Comparison of ENCODE assay signal across 9 cellular contexts in the genomic region with DNA sequence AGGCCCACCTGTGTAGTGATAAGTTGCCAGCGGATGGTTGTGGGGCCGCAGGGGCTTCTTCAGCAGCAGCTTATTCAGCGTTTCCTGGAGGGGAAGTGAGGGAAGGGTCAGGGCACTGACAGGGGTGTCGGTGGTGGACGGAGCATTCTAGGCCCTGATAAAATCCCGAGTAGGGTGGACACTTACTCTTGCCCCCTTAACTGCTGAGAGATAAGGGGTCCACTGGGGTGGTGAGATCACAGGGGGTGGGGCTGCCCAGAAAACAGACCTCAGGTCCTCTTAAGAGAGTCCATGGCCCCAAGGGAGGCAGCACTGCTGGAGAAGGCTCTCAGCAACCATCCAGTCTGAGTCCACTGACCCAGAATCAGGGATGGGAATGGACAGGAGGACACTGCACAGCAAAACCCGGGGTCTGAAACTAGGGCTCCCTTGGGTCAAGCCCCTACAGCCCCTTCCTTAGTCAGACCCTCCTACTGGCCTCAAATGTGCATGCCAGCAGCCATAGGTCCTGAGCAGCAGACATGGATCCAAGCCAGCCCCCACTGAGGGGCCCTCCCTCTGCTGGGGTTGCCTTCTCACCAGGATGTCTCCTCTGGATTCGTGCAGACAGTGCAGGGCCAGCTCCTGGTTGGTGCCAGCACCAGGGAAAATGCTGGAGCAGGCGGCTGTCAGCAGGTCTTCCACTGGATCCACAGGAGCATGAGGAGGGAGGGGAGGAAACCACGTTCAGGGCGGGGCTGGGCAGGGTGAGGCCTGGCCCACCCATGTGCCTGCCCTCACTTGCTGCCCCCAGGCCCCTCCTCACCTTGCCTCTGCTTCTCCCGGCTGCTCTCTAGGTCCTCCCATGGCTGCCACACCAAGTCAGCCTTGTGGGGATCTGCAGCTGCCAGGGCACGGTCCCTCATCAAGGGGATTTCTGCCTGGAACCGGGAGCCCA. TPM values are rescaled to one million over a fixed set of nuclear protein-coding genes. Genes with fewer than 3 reads are reported as not detected.
DNase-seq lines count a peak whose midpoint lies in the region; ATAC-seq and TF ChIP-seq lines count a peak whose summit lies in the region.
"Had no signal": no experiment of that assay in that cellular context is flagged by ENCODE, and none has a peak within 500 bp of the region (broad histone marks: within the 10 kb centered on the region; RNA-seq: fewer than 3 reads in every experiment).

No MANE protein-coding gene starts in this region.

- TF ChIP-seq POLR2A in uterus (IDR thresholded peaks at IDR 0.05) = no peak

- peaks cover 5% of the 10 kb centered on the region for H3K4me1 Mint-ChIP-seq in mesothelial cell of epicardium

- intact Hi-C loops in right cardiac atrium (cut with DNase I) = loop anchor here (5.0 to 10.0 kb wide), 4 partner anchors 59 to 139 kb away; no protein-coding TSS in a partner anchor
- intact Hi-C loops in left ventricle myocardium superior (cut with micrococcal nuclease) = loop anchor here (5.0 kb wide), 1 partner anchor 101 kb away; no protein-coding TSS in a partner anchor
- intact Hi-C loops in uterus (cut with DNase I; ENCODE audit: low total_unique reads) = loop anchor here (5.0 to 10.0 kb wide), 2 partner anchors 81 to 101 kb away; a partner anchor contains a TSS
- intact Hi-C loops in posterior vena cava (cut with DNase I) = loop anchor here (5.0 to 10.0 kb wide), 3 partner anchors 96 to 129 kb away; a partner anchor contains a TSS

- no peaks in the 10 kb centered on the region for H3K27me3 ChIP-seq in right cardiac atrium (ENCODE audit: control insufficient read depth, insufficient read depth)
- no peaks in the 10 kb centered on the region for H3K27me3 ChIP-seq in uterus

- H3K4me1 ChIP-seq in right cardiac atrium (ENCODE audit: control insufficient read depth, insufficient read depth, low read length) (peaks cover 5% of the 10 kb centered on the region), uterus (peaks cover 11 to 25% of the 10 kb centered on the region in 2 donors)

- peak overlapping the region; percentile 37 for H3K27ac ChIP-seq in right cardiac atrium (ENCODE audit: low read length)
- peak overlapping the region; percentile 84 to 85 for H3K27ac ChIP-seq in uterus

- no peak overlapping the region for H3K4me3 Mint-ChIP-seq in mesothelial cell of epicardium

- DNase-seq in right cardiac atrium (peak; percentile 30 to 69 (median 63)), left ventricle myocardium superior (no peak), astrocyte of the spinal cord (ENCODE audit: low read depth, low spot score) (peak; percentile 32), mesothelial cell of epicardium (ENCODE audit: low spot score in 2 of 2, unreplicated experiment in 2 of 2) (no peak), uterus (no peak), posterior vena cava (ENCODE audit: low spot score) (no peak), NCI-H1930 (lab: John Stamatoyannopoulos, UW) (no peak)
- DNase-seq: NCI-H2029 had no signal

- H3K9me3 Mint-ChIP-seq in mesothelial cell of epicardium = no peaks in the 10 kb centered on the region

- H3K36me3 Mint-ChIP-seq in mesothelial cell of epicardium = peaks cover 47% of the 10 kb centered on the region

- in situ Hi-C loops in astrocyte of the spinal cord (cut with HindIII; ENCODE audit: low sequenced_read_pairs) = no loop called here

- no peaks in the 10 kb centered on the region for H3K27me3 Mint-ChIP-seq in mesothelial cell of epicardium (ENCODE audit: low read depth)

- TF ChIP-seq CTCF in astrocyte of the spinal cord (IDR thresholded peaks at IDR 0.05; ENCODE audit: low read depth, low read length) = no peak
- TF ChIP-seq CTCF in mesothelial cell of epicardium (IDR thresholded peaks at IDR 0.05; ENCODE audit: unreplicated experiment) = no peak
- TF ChIP-seq CTCF in uterus (IDR thresholded peaks at IDR 0.05) = no peak

- peak overlapping the region; percentile 47 for H3K27ac Mint-ChIP-seq in mesothelial cell of epicardium

- 41% methylated on average over 14 of the region's 14 CpGs for WGBS in right cardiac atrium

- H3K4me3 ChIP-seq in right cardiac atrium (ENCODE audit: low read length) (no peak overlapping the region), astrocyte of the spinal cord (ENCODE audit: low read depth, low read length) (no peak overlapping the region), uterus (no peak overlapping the region)

- H3K9me3 ChIP-seq in right cardiac atrium (ENCODE audit: control insufficient read depth, low read length) (no peaks in the 10 kb centered on the region), uterus (no peaks in the 10 kb centered on the region)

- no peak for ATAC-seq in right cardiac atrium
- no peak for ATAC-seq in left ventricle myocardium superior
- ATAC-seq in HG03097 (IDR thresholded peaks at IDR 0.05; ENCODE audit: low FRiP score, unreplicated experiment) = no peak

- no peaks in the 10 kb centered on the region for H3K36me3 ChIP-seq in uterus

RNA-seq across cellular contexts. Expression of a gene that starts 12.1 kb away (rescaled TPM):
- total RNA-seq in right cardiac atrium = 10 to 100 TPM; 25.6 to 36.3 (median 30.0) TPM
- 18.0 TPM for polyA plus RNA-seq in right cardiac atrium
- total RNA-seq in left ventricle myocardium superior = 13.9 TPM
- 46.4 to 48.6 TPM (median 47.7 TPM) in 3 replicates for total RNA-seq in mesothelial cell of epicardium
- total RNA-seq in uterus = 10 to 100 TPM; 12.6 to 58.0 (median 39.4) TPM
- total RNA-seq in posterior vena cava = 10 to 100 TPM; 64.8 to 88.7 TPM

Comparison
In these comparisons a context has a peak if more than half of its experiments do, and no peak if none do; other contexts are left out.
1. DNase-seq: peak in right cardiac atrium (3 of 3) and astrocyte of the spinal cord (single experiment); none in left ventricle myocardium superior (single experiment), mesothelial cell of epicardium (0 of 2), uterus (0 of 2), posterior vena cava (single experiment) and NCI-H1930 (0 of 2).